ENCODE assay signal across 10 cellular contexts in the genomic region with DNA sequence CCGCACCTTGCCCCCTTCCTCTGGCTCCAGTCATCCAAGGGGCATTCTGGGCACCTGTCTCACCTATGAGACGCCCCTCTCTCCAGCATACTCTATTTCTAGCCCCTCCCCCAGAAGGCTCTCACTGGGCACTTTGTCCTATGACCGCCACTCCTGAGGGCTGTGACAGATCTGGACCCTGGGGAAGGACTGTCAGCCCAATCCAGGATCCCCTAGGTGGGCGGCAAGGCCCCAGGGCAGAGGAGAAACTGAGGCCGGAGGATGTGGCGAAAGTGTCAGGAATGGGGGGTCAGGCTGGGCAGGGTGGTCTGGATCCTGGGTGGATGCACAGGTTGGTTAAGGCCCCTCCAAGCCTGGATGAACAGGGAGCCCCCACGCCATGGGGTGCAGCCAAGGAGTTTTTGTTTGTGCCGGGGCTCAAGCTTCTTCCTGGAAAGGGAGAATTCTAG. TPM values are rescaled to one million over a fixed set of nuclear protein-coding genes. Genes with fewer than 3 reads are reported as not detected.
DNase-seq lines count a peak whose midpoint lies in the region; ATAC-seq and TF ChIP-seq lines count a peak whose summit lies in the region.
"Had no signal": no experiment of that assay in that cellular context is flagged by ENCODE, and none has a peak within 500 bp of the region (broad histone marks: within the 10 kb centered on the region; RNA-seq: fewer than 3 reads in every experiment).

No MANE protein-coding gene starts in this region.

- no peak overlapping the region for H3K18ac ChIP-seq in mesenchymal stem cell (ENCODE audit: low read depth in 1 of 2, low read length in 2 of 2)

- H3F3A ChIP-seq in GM23338 (replicated peaks; ENCODE audit: low read depth) = no peaks in the 10 kb centered on the region

- H3K27me3 Mint-ChIP-seq in GM23338 (ENCODE audit: insufficient read depth, low read depth, poor library complexity) = peaks cover 26% of the 10 kb centered on the region
- H3K27me3 Mint-ChIP-seq in activated naive CD8-positive, alpha-beta T cell treated with anti-CD3 and anti-CD28 coated beads, Interleukin-2, amount 50 U/mL, for 24 hours = peaks cover 15% of the 10 kb centered on the region

- no peak for TF ChIP-seq CTCF in A673 (conservative IDR thresholded peaks at IDR 0.05; ENCODE audit: low read depth, low read length)
- TF ChIP-seq CTCF in GM23338 (conservative IDR thresholded peaks at IDR 0.05; ENCODE audit: low read depth in 2 of 2) = no peak
- no peak for TF ChIP-seq CTCF in transverse colon (IDR thresholded peaks at IDR 0.05)

- no peak for ATAC-seq in GM23338
- no peak for ATAC-seq in activated naive CD8-positive, alpha-beta T cell treated with anti-CD3 and anti-CD28 coated beads, Interleukin-2, amount 50 U/mL, for 24 hours
- no peak for ATAC-seq in HG02981 (IDR thresholded peaks at IDR 0.05; ENCODE audit: unreplicated experiment)
- ATAC-seq in HG03571 (IDR thresholded peaks at IDR 0.05; ENCODE audit: unreplicated experiment) = no peak

- no peak overlapping the region for H2BK12ac ChIP-seq in mesenchymal stem cell (ENCODE audit: low read length in 2 of 2)

- in situ Hi-C loops in transverse colon (cut with MboI; ENCODE audit: low pct_ligation_motif_present in 1 of 4, low pct_unique_long_range_greater_than_20kb in 1 of 4, low sequenced_read_pairs in 3 of 4) = no loop called here

- POLR2A ChIA-PET in A673 (lab: Charles Lee; ENCODE audit: low non-redundant PET) = no interaction called here

- H3K9me3 ChIP-seq in A673 (ENCODE audit: low read depth, low read length, poor library complexity, severe bottlenecking) (no peaks in the 10 kb centered on the region), mesenchymal stem cell (ENCODE audit: control insufficient read depth, low read length) (peaks cover 6% of the 10 kb centered on the region), transverse colon (no peaks in the 10 kb centered on the region)

- H3K23ac ChIP-seq in mesenchymal stem cell (ENCODE audit: low read length in 2 of 2) = no peak overlapping the region

- H3K9ac ChIP-seq in mesenchymal stem cell (ENCODE audit: low read length) = no peak overlapping the region

- peaks cover 2% of the 10 kb centered on the region; the same call in 1 of the 3 replicates for H3K4me1 Mint-ChIP-seq in GM23338
- peaks cover 5% of the 10 kb centered on the region for H3K4me1 Mint-ChIP-seq in activated naive CD8-positive, alpha-beta T cell treated with anti-CD3 and anti-CD28 coated beads, Interleukin-2, amount 50 U/mL, for 24 hours

- H4K20me1 ChIP-seq in GM23338 (replicated peaks; ENCODE audit: insufficient read depth) = no peaks in the 10 kb centered on the region; the same call in 1 of the 2 replicates

- intact Hi-C loops in A673 (cut with micrococcal nuclease; ENCODE audit: unreplicated experiment) (no loop called here), transverse colon (cut with DNase I; ENCODE audit: low total_unique reads) (no loop called here)

- H2BK5ac ChIP-seq in mesenchymal stem cell (ENCODE audit: low read depth, low read length, poor library complexity, severe bottlenecking) = no peak overlapping the region

- DNase-seq in A673 (ENCODE audit: low spot score) (no peak), GM23338 (ENCODE audit: low spot score) (no peak), mesenchymal stem cell (no peak), mesenteric fat pad (ENCODE audit: low spot score) (no peak), transverse colon (no peak)
- DNase-seq in activated naive CD8-positive, alpha-beta T cell treated with anti-CD3 and anti-CD28 coated beads, Interleukin-2, amount 50 U/mL, for 24 hours = no peak
- DNase-seq: activated CD4-positive, CD25-positive, alpha-beta regulatory T cell; NCI-H2171 treated with DMSO at 0.1 percent for 48 hours had no signal

- no peak for TF ChIP-seq EP300 in transverse colon (IDR thresholded peaks at IDR 0.05; ENCODE audit: low read depth)

- TF ChIP-seq POLR2A in transverse colon (IDR thresholded peaks at IDR 0.05) = no peak

- H3K4me3 Mint-ChIP-seq in GM23338 = peak overlapping the region; percentile 73
- H3K4me3 Mint-ChIP-seq in activated naive CD8-positive, alpha-beta T cell treated with anti-CD3 and anti-CD28 coated beads, Interleukin-2, amount 50 U/mL, for 24 hours = peak overlapping the region; percentile 61

- peak overlapping the region; percentile 60 for H3K4me3 ChIP-seq in A673 (ENCODE audit: low read depth, low read length, poor library complexity, severe bottlenecking)
- H3K4me3 ChIP-seq in GM23338 = peak overlapping the region; percentile 75
- H3K4me3 ChIP-seq in mesenchymal stem cell (ENCODE audit: insufficient read depth in 1 of 2, low read depth in 1 of 2, low read length in 2 of 2) = peak overlapping the region in 1 of 2 experiments; percentile 62
- peak overlapping the region in 2 of 4 donors; percentile 90 to 94 for H3K4me3 ChIP-seq in transverse colon

- H3K79me1 ChIP-seq in mesenchymal stem cell (replicated peaks; ENCODE audit: low read length, poor library complexity, severe bottlenecking) = peaks cover 8% of the 10 kb centered on the region

- peaks cover 6% of the 10 kb centered on the region for H3K4me1 ChIP-seq in A673 (ENCODE audit: insufficient read depth, low read length, poor library complexity, severe bottlenecking)
- H3K4me1 ChIP-seq in GM23338 (ENCODE audit: insufficient read depth) = no peaks in the 10 kb centered on the region
- peaks cover 38% of the 10 kb centered on the region for H3K4me1 ChIP-seq in mesenchymal stem cell (ENCODE audit: control insufficient read depth, insufficient read depth, low read depth, low read length)
- H3K4me1 ChIP-seq in transverse colon = peaks cover 0 to 27% (median 22%) of the 10 kb centered on the region in 4 donors

- H3K36me3 Mint-ChIP-seq in GM23338 (ENCODE audit: low read depth) = peaks cover 3% of the 10 kb centered on the region; the same call in 1 of the 3 replicates
- H3K36me3 Mint-ChIP-seq in activated naive CD8-positive, alpha-beta T cell treated with anti-CD3 and anti-CD28 coated beads, Interleukin-2, amount 50 U/mL, for 24 hours (ENCODE audit: low read depth) = no peaks in the 10 kb centered on the region

- H2BK120ac ChIP-seq in mesenchymal stem cell (ENCODE audit: low read depth, low read length) = no peak overlapping the region

- H3K4me2 ChIP-seq in GM23338 (peak overlapping the region; percentile 92), mesenchymal stem cell (ENCODE audit: low read length, poor library complexity, severe bottlenecking) (peak overlapping the region; percentile 92)

- no peak overlapping the region for H4K91ac ChIP-seq in mesenchymal stem cell (ENCODE audit: low read length)

- BruUV-seq in A673 (replicated peaks; lab: Mats Ljungman, UMichigan) = no TSS peak

- H3K14ac ChIP-seq in mesenchymal stem cell (ENCODE audit: low read length in 2 of 2) = no peak overlapping the region

- peaks cover 3% of the 10 kb centered on the region; the same call in 2 of the 3 replicates for H3K9me3 Mint-ChIP-seq in GM23338
- H3K9me3 Mint-ChIP-seq in activated naive CD8-positive, alpha-beta T cell treated with anti-CD3 and anti-CD28 coated beads, Interleukin-2, amount 50 U/mL, for 24 hours = no peaks in the 10 kb centered on the region

- H3K27ac ChIP-seq in A673 (ENCODE audit: low read depth, low read length, poor library complexity, severe bottlenecking) (no peak overlapping the region), GM23338 (ENCODE audit: low read depth) (no peak overlapping the region), mesenchymal stem cell (ENCODE audit: low read length, poor library complexity, severe bottlenecking) (no peak overlapping the region), transverse colon (no peak overlapping the region)

- H3K27me3 ChIP-seq in A673 (replicated peaks; ENCODE audit: insufficient read depth, low read depth, low read length, poor library complexity) = peaks cover 35% of the 10 kb centered on the region
- peaks cover 85% of the 10 kb centered on the region for H3K27me3 ChIP-seq in GM23338 (ENCODE audit: insufficient read depth)
- H3K27me3 ChIP-seq in mesenchymal stem cell (ENCODE audit: control insufficient read depth in 1 of 2, insufficient read depth in 1 of 2, low read length in 2 of 2) = peaks cover 14 to 21% of the 10 kb centered on the region in 2 experiments
- peaks cover 47% of the 10 kb centered on the region for H3K27me3 ChIP-seq in transverse colon

- WGBS in mesenchymal stem cell = 92% methylated on average over 7 of the region's 8 CpGs
- WGBS in transverse colon (ENCODE audit: low coverage in 1 of 2), 2 donors = 82% methylated on average over 7 of the region's 8 CpGs; no CpG with 5 or more reads in 1 of the 2 donors

- H2AFZ ChIP-seq in GM23338 (no peak overlapping the region), mesenchymal stem cell (ENCODE audit: low read depth, low read length) (no peak overlapping the region)

- no peak overlapping the region for H3K4ac ChIP-seq in mesenchymal stem cell (ENCODE audit: low read depth in 1 of 2, low read length in 2 of 2)

- no peak overlapping the region for H3K27ac Mint-ChIP-seq in GM23338
- no peak overlapping the region for H3K27ac Mint-ChIP-seq in activated naive CD8-positive, alpha-beta T cell treated with anti-CD3 and anti-CD28 coated beads, Interleukin-2, amount 50 U/mL, for 24 hours

- H4K8ac ChIP-seq in mesenchymal stem cell (ENCODE audit: low read length) = no peak overlapping the region

- CTCF ChIA-PET in A673 (lab: Charles Lee) = no interaction called here

- H3K36me3 ChIP-seq in A673 (ENCODE audit: insufficient read depth, low read length, poor library complexity, severe bottlenecking) = no peaks in the 10 kb centered on the region
- no peaks in the 10 kb centered on the region; the same call in 1 of the 2 replicates for H3K36me3 ChIP-seq in GM23338 (ENCODE audit: insufficient read depth)
- H3K36me3 ChIP-seq in mesenchymal stem cell (ENCODE audit: control insufficient read depth in 1 of 2, insufficient read depth in 2 of 2, low read depth in 1 of 2, low read length in 2 of 2) = peaks cover 0 to 14% of the 10 kb centered on the region in 2 experiments
- H3K36me3 ChIP-seq in transverse colon = no peaks in the 10 kb centered on the region

- no peak overlapping the region for H2AK5ac ChIP-seq in mesenchymal stem cell (ENCODE audit: low read length, severe bottlenecking)

- no peaks in the 10 kb centered on the region for H3K79me2 ChIP-seq in GM23338 (replicated peaks; ENCODE audit: insufficient read depth)

- H2BK15ac ChIP-seq in mesenchymal stem cell (ENCODE audit: low read depth, poor library complexity, severe bottlenecking) = no peak overlapping the region

- no peaks in the 10 kb centered on the region for H3K9me2 ChIP-seq in GM23338 (ENCODE audit: insufficient read depth)

RNA-seq across cellular contexts. Expression of gene NAT8L, which starts 16.2 kb away (rescaled TPM):
- total RNA-seq in A673 (2021) = 2.5 and 3.4 TPM in 2 replicates
- 7.7 and 9.7 TPM in 2 replicates for total RNA-seq in GM23338 (2014; rRNA removed; shearing (Covaris generic))
- polyA plus RNA-seq in GM23338 (2016; fragmentation: Nextera tagmentation; extraction: Ambion mirVana) = 1.6 and 1.7 TPM in 2 replicates
- 0.14 TPM for polyA plus RNA-seq in mesenchymal stem cell (2013, experiment 1 of 2)
- 0.12 TPM for polyA plus RNA-seq in mesenchymal stem cell (2013, experiment 2 of 2)
- total RNA-seq in mesenteric fat pad = 67.3 TPM
- total RNA-seq in transverse colon = 1 to 10 TPM in 1 of 4 donors, under 1 TPM in 2, not detected in 1; 0.14 to 1.9 (median 0.64) TPM

RNA-seq across cellular contexts. Expression of gene NELFA, which starts 34.2 kb away (rescaled TPM):
- total RNA-seq in A673 (2021) (58.3 and 59.3 TPM in 2 replicates), mesenteric fat pad (15.5 TPM), transverse colon (10 to 100 TPM; 22.0 to 80.4 (median 31.8) TPM)
- total RNA-seq in GM23338 (2014; rRNA removed; shearing (Covaris generic)) = 60.8 and 62.8 TPM in 2 replicates
- 62.2 and 63.3 TPM in 2 replicates for polyA plus RNA-seq in GM23338 (2016; fragmentation: Nextera tagmentation; extraction: Ambion mirVana)
- 14.9 TPM for polyA plus RNA-seq in mesenchymal stem cell (2013, experiment 1 of 2)
- polyA plus RNA-seq in mesenchymal stem cell (2013, experiment 2 of 2) = 15.1 TPM
